Comparison of ENCODE assay signal across 20 cellular contexts in the genomic region with DNA sequence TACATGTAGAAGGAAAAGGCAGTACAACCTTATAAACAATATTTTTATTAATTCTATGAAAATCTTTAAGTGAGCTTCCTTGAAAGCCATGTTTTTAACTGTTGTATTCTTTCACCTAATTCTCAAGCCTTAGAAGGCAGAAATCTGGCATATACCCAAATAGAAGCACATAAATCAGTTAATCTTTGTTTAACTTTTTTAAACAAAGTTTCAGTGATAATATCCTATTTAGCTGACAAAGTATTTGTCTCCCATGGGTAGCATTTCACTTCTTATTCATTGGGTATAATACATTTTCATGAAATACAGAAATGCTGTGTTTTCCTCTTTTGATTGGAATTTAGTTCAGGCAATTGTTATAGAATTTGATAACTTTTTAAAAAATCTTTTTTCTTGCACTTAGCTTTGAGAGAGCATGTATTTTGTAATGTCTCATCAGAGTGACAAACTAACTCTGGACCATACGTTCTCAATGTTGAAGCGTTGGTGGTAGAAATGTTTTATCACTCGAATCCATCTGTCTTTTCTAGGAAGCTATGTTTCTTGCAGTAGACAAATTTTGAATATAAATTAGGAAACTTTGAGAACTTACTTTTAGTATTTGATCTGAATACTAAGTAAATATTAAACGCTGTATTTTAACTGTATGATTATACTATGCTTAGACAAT.
A peak's percentile ranks its signal among the peaks of the same experiment; 100 is the strongest.
DNase-seq lines count a peak whose midpoint lies in the region; ATAC-seq and TF ChIP-seq lines count a peak whose summit lies in the region.
"Had no signal": no experiment of that assay in that cellular context is flagged by ENCODE, and none has a peak within 500 bp of the region (broad histone marks: within the 10 kb centered on the region; RNA-seq: fewer than 3 reads in every experiment).

No MANE protein-coding gene starts in this region.

- H3K27ac ChIP-seq in KOPT-K1 (ENCODE audit: low read depth, low read length, poor library complexity, severe bottlenecking), result peak overlapping the region; percentile 54
- no peak overlapping the region for H3K27ac ChIP-seq in parathyroid adenoma
- H3K27ac ChIP-seq: 22Rv1; BLaER1 treated with 17β-estradiol and CSF1 and Interleukin-3, amounts not matched to agents 10 nM and 100 nM; Peyer's patch; SK-N-MC had no signal

- TF ChIP-seq CTCF in parathyroid adenoma (IDR thresholded peaks at IDR 0.05), result no peak
- TF ChIP-seq CTCF in glutamatergic neuron (IDR thresholded peaks at IDR 0.05; ENCODE audit: partially characterized antibody, unreplicated experiment), result no peak

- no peak for DNase-seq in T-helper 1 cell
- DNase-seq in amniotic epithelial cell (ENCODE audit: low read depth), result peak; percentile 29
- DNase-seq in amygdala (lab: John Stamatoyannopoulos, UW), result no peak
- no peak for DNase-seq in glutamatergic neuron
- no peak for DNase-seq in activated CD8-positive, alpha-beta memory T cell treated with anti-CD3 and anti-CD28 coated beads, Interleukin-2, amount 10 ng/mL, durations not matched to agents 7 days and 5 days
- DNase-seq: HFFc6, KG1, NCI-H1048, NCI-H1436 treated with DMSO at 0.1 percent for 48 hours, NCI-H2081, NCI-H510A, NCI-H774, Peyer's patch, Right ventricle myocardium superior had no signal

- H3K4me1 ChIP-seq in parathyroid adenoma, result peaks cover 4% of the 10 kb centered on the region
- H3K4me1 ChIP-seq: Peyer's patch had no signal

- H3K36me3 ChIP-seq in KOPT-K1 (ENCODE audit: insufficient read depth, low read length), result no peaks in the 10 kb centered on the region
- no peaks in the 10 kb centered on the region for H3K36me3 ChIP-seq in parathyroid adenoma (ENCODE audit: control insufficient read depth, insufficient read depth, low read length)
- H3K36me3 ChIP-seq: Peyer's patch had no signal

- CTCF ChIA-PET in activated CD8-positive, alpha-beta memory T cell treated with anti-CD3 and anti-CD28 coated beads, Interleukin-2, amount 10 ng/mL, durations not matched to agents 7 days and 5 days (lab: Charles Lee), result interaction anchor here (0.6 to 6.3 kb wide), 6 partner anchors 9 to 84 kb away, joined by 3 to 76 read pairs (median 4); no protein-coding TSS in a partner anchor

- no peaks in the 10 kb centered on the region for H3K9me3 Mint-ChIP-seq in T-helper 1 cell treated with Interleukin-12 subunit alpha and Interleukin-12 subunit beta and Interleukin-4 antibody, amounts not matched to agents 30 μg/mL and 1 μg/mL, for 36 hours
- H3K9me3 Mint-ChIP-seq in glutamatergic neuron (ENCODE audit: unreplicated experiment), result no peaks in the 10 kb centered on the region
- no peaks in the 10 kb centered on the region for H3K9me3 Mint-ChIP-seq in activated CD8-positive, alpha-beta memory T cell treated with anti-CD3 and anti-CD28 coated beads, Interleukin-2, amount 10 ng/mL, durations not matched to agents 7 days and 5 days (ENCODE audit: low read depth)
- H3K9me3 Mint-ChIP-seq: HFFc6 had no signal

- H3K36me3 Mint-ChIP-seq in T-helper 1 cell treated with Interleukin-12 subunit alpha and Interleukin-12 subunit beta and Interleukin-4 antibody, amounts not matched to agents 30 μg/mL and 1 μg/mL, for 36 hours (ENCODE audit: low read depth), result peaks cover 28% of the 10 kb centered on the region
- H3K36me3 Mint-ChIP-seq in glutamatergic neuron (ENCODE audit: unreplicated experiment), result no peaks in the 10 kb centered on the region
- peaks cover 52% of the 10 kb centered on the region for H3K36me3 Mint-ChIP-seq in activated CD8-positive, alpha-beta memory T cell treated with anti-CD3 and anti-CD28 coated beads, Interleukin-2, amount 10 ng/mL, durations not matched to agents 7 days and 5 days

- no peaks in the 10 kb centered on the region for H3K27me3 Mint-ChIP-seq in T-helper 1 cell treated with Interleukin-12 subunit alpha and Interleukin-12 subunit beta and Interleukin-4 antibody, amounts not matched to agents 30 μg/mL and 1 μg/mL, for 36 hours (ENCODE audit: low read depth)
- H3K27me3 Mint-ChIP-seq in glutamatergic neuron (ENCODE audit: unreplicated experiment), result no peaks in the 10 kb centered on the region
- no peaks in the 10 kb centered on the region for H3K27me3 Mint-ChIP-seq in activated CD8-positive, alpha-beta memory T cell treated with anti-CD3 and anti-CD28 coated beads, Interleukin-2, amount 10 ng/mL, durations not matched to agents 7 days and 5 days

- H3K4me1 Mint-ChIP-seq in T-helper 1 cell treated with Interleukin-12 subunit alpha and Interleukin-12 subunit beta and Interleukin-4 antibody, amounts not matched to agents 30 μg/mL and 1 μg/mL, for 36 hours (ENCODE audit: low read depth), result peaks cover 53% of the 10 kb centered on the region
- peaks cover 2% of the 10 kb centered on the region for H3K4me1 Mint-ChIP-seq in glutamatergic neuron (ENCODE audit: low read depth, unreplicated experiment)
- peaks cover 70% of the 10 kb centered on the region for H3K4me1 Mint-ChIP-seq in activated CD8-positive, alpha-beta memory T cell treated with anti-CD3 and anti-CD28 coated beads, Interleukin-2, amount 10 ng/mL, durations not matched to agents 7 days and 5 days

- no peak overlapping the region for H3K4me3 ChIP-seq in parathyroid adenoma (ENCODE audit: low read depth, low read length)
- H3K4me3 ChIP-seq: BLaER1 treated with 17β-estradiol and CSF1 and Interleukin-3, amounts not matched to agents 10 nM and 100 nM; Peyer's patch; SK-N-MC had no signal

- no peak for ATAC-seq in activated CD8-positive, alpha-beta memory T cell treated with anti-CD3 and anti-CD28 coated beads, Interleukin-2, amount 10 ng/mL, durations not matched to agents 7 days and 5 days

- no peaks in the 10 kb centered on the region for H3K27me3 ChIP-seq in parathyroid adenoma (ENCODE audit: control insufficient read depth, insufficient read depth, low read length)
- H3K27me3 ChIP-seq: BLaER1 treated with 17β-estradiol and CSF1 and Interleukin-3, amounts not matched to agents 10 nM and 100 nM; Peyer's patch had no signal

- H3K79me2 ChIP-seq in parathyroid adenoma, result no peaks in the 10 kb centered on the region

- H3K4me2 ChIP-seq in parathyroid adenoma (ENCODE audit: low read length), result peak overlapping the region; percentile 1
- H3K4me2 ChIP-seq: BLaER1 treated with 17β-estradiol and CSF1 and Interleukin-3, amounts not matched to agents 10 nM and 100 nM had no signal

- H3K27ac Mint-ChIP-seq in T-helper 1 cell treated with Interleukin-12 subunit alpha and Interleukin-12 subunit beta and Interleukin-4 antibody, amounts not matched to agents 30 μg/mL and 1 μg/mL, for 36 hours, result no peak overlapping the region
- no peak overlapping the region for H3K27ac Mint-ChIP-seq in glutamatergic neuron (ENCODE audit: unreplicated experiment)
- H3K27ac Mint-ChIP-seq in activated CD8-positive, alpha-beta memory T cell treated with anti-CD3 and anti-CD28 coated beads, Interleukin-2, amount 10 ng/mL, durations not matched to agents 7 days and 5 days, result no peak overlapping the region
- H3K27ac Mint-ChIP-seq: HFFc6 had no signal

- H3K9me3 ChIP-seq in KOPT-K1 (ENCODE audit: insufficient read depth, low read length, poor library complexity, severe bottlenecking) (no peaks in the 10 kb centered on the region), parathyroid adenoma (ENCODE audit: control insufficient read depth, low read length) (no peaks in the 10 kb centered on the region)
- H3K9me3 ChIP-seq: BLaER1 treated with 17β-estradiol and CSF1 and Interleukin-3, amounts not matched to agents 10 nM and 100 nM; Peyer's patch had no signal

- H2AFZ ChIP-seq in parathyroid adenoma, result no peak overlapping the region

- peak overlapping the region; percentile 14 for H3K4me3 Mint-ChIP-seq in T-helper 1 cell treated with Interleukin-12 subunit alpha and Interleukin-12 subunit beta and Interleukin-4 antibody, amounts not matched to agents 30 μg/mL and 1 μg/mL, for 36 hours
- H3K4me3 Mint-ChIP-seq in glutamatergic neuron (ENCODE audit: unreplicated experiment), result no peak overlapping the region
- H3K4me3 Mint-ChIP-seq in activated CD8-positive, alpha-beta memory T cell treated with anti-CD3 and anti-CD28 coated beads, Interleukin-2, amount 10 ng/mL, durations not matched to agents 7 days and 5 days, result no peak overlapping the region
- H3K4me3 Mint-ChIP-seq: HFFc6 had no signal

- H3K9ac ChIP-seq in parathyroid adenoma, result no peak overlapping the region
- H3K9ac ChIP-seq: BLaER1 treated with 17β-estradiol and CSF1 and Interleukin-3, amounts not matched to agents 10 nM and 100 nM had no signal
